ENCODE assay signal across 24 cellular contexts in genomic region chr3:108394016-108394415, GRCh38.
A peak's percentile ranks its signal among the peaks of the same experiment; 100 is the strongest.
DNase-seq lines count a peak whose midpoint lies in the region; FAIRE-seq and TF ChIP-seq lines count a peak whose summit lies in the region.
"Had no signal": no experiment of that assay in that cellular context is flagged by ENCODE, and none has a peak within 500 bp of the region (broad histone marks: within the 10 kb centered on the region; RNA-seq: fewer than 3 reads in every experiment).

No MANE protein-coding gene starts in this region.

- no peaks in the 10 kb centered on the region for H3K36me3 Mint-ChIP-seq in activated naive CD4-positive, alpha-beta T cell treated with anti-CD3 and anti-CD28 coated beads for 36 hours (ENCODE audit: low read depth)
- H3K36me3 Mint-ChIP-seq: CD14-positive monocyte had no signal

- H4K20me1 ChIP-seq in GM23248 (ENCODE audit: insufficient read depth) = no peaks in the 10 kb centered on the region
- H4K20me1 ChIP-seq in keratinocyte (ENCODE audit: control insufficient read depth, extremely low read depth, insufficient read depth, low read length) = no peaks in the 10 kb centered on the region
- H4K20me1 ChIP-seq: BLaER1 treated with 17β-estradiol and CSF1 and Interleukin-3, amounts not matched to agents 10 nM and 100 nM had no signal

- in situ Hi-C loops in GM23248 (cut with MboI) = no loop called here

- no peaks in the 10 kb centered on the region for H3K9me2 ChIP-seq in GM23248 (ENCODE audit: insufficient read depth)

- CTCF ChIA-PET in activated naive CD4-positive, alpha-beta T cell treated with anti-CD3 and anti-CD28 coated beads for 36 hours (lab: Charles Lee) = interaction anchor here (1.6 kb wide), 1 partner anchor 13 kb away, joined by 4 read pairs; no protein-coding TSS in a partner anchor

- H3F3A ChIP-seq in GM23248 (ENCODE audit: insufficient read depth) = peaks cover 11% of the 10 kb centered on the region; the same call in 1 of the 2 replicates

- DNase-seq in GM23248 (peak; percentile 6), epithelial cell of esophagus (ENCODE audit: low read depth) (peak; percentile 10), keratinocyte (ENCODE audit: low read depth, low spot score) (no peak), H4 (ENCODE audit: low spot score) (no peak)
- DNase-seq in activated naive CD4-positive, alpha-beta T cell treated with anti-CD3 and anti-CD28 coated beads for 36 hours = no peak
- no peak for DNase-seq in stimulated activated CD4-positive, alpha-beta T cell treated with anti-CD3 and anti-CD28 coated beads, Interleukin-4, amount 100 ng/mL, for 24 hours
- DNase-seq: ACHN; BE2C; CD4-positive, alpha-beta T cell; DMS79; EL; GDM1; HFFc6 had no signal

- H3K9ac ChIP-seq in GM23248 = no peak overlapping the region
- H3K9ac ChIP-seq in keratinocyte (ENCODE audit: control insufficient read depth, extremely low read depth, insufficient read depth, low read length) = no peak overlapping the region
- H3K9ac ChIP-seq: BLaER1 treated with 17β-estradiol and CSF1 and Interleukin-3, amounts not matched to agents 10 nM and 100 nM had no signal

- H3K4me1 Mint-ChIP-seq in activated naive CD4-positive, alpha-beta T cell treated with anti-CD3 and anti-CD28 coated beads for 36 hours (ENCODE audit: low read depth) = peaks cover 2% of the 10 kb centered on the region

- no peak overlapping the region for H2AFZ ChIP-seq in GM23248
- H2AFZ ChIP-seq in keratinocyte (ENCODE audit: control insufficient read depth, low read length) = peak overlapping the region; percentile 1
- H2AFZ ChIP-seq: GM23338 had no signal

- H3K27me3 ChIP-seq in GM23248 (replicated peaks; ENCODE audit: insufficient read depth) (no peaks in the 10 kb centered on the region), keratinocyte (ENCODE audit: control insufficient read depth, extremely low read depth, insufficient read depth, low read length) (no peaks in the 10 kb centered on the region)
- H3K27me3 ChIP-seq: BE2C; BLaER1 treated with 17β-estradiol and CSF1 and Interleukin-3, amounts not matched to agents 10 nM and 100 nM had no signal

- dilution Hi-C loops in keratinocyte (cut with MboI; ENCODE audit: extremely low pct_ligation_motif_present, low sequenced_read_pairs) = no loop called here

- H3K4me1 ChIP-seq in GM23248 (ENCODE audit: insufficient read depth) (peaks cover 12% of the 10 kb centered on the region; the same call in 1 of the 2 replicates), keratinocyte (ENCODE audit: control insufficient read depth, extremely low read depth, insufficient read depth, low read length) (no peaks in the 10 kb centered on the region)
- H3K4me1 ChIP-seq: BE2C had no signal

- no peak overlapping the region for H3K27ac Mint-ChIP-seq in activated naive CD4-positive, alpha-beta T cell treated with anti-CD3 and anti-CD28 coated beads for 36 hours
- H3K27ac Mint-ChIP-seq: CD14-positive monocyte; CD4-positive, alpha-beta T cell; GM23338; HFFc6 had no signal

- intact Hi-C loops in activated naive CD4-positive, alpha-beta T cell treated with anti-CD3 and anti-CD28 coated beads for 36 hours (cut with micrococcal nuclease) = no loop called here

- WGBS in GM23248 (ENCODE audit: low coverage in 1 of 2, low lambda C conversion rate in 2 of 2, missing lambda C conversion rate in 2 of 2), 2 experiments = 70 to 76% methylated on average over 2 of the region's 2 CpGs

- H3K4me3 ChIP-seq in GM23248 = no peak overlapping the region
- no peak overlapping the region for H3K4me3 ChIP-seq in epithelial cell of esophagus (ENCODE audit: low read length)
- H3K4me3 ChIP-seq in keratinocyte (ENCODE audit: control insufficient read depth in 2 of 3, extremely low read depth in 1 of 3, insufficient read depth in 2 of 3, low read depth in 1 of 3, low read length in 3 of 3) = no peak overlapping the region
- H3K4me3 ChIP-seq: A549; BLaER1 treated with 17β-estradiol and CSF1 and Interleukin-3, amounts not matched to agents 10 nM and 100 nM; GM12878; GM23338; HAP-1 had no signal

- H3K9me3 ChIP-seq in GM23248 (ENCODE audit: low read depth) = no peaks in the 10 kb centered on the region
- no peaks in the 10 kb centered on the region for H3K9me3 ChIP-seq in keratinocyte (ENCODE audit: control insufficient read depth, low read depth, low read length)
- H3K9me3 ChIP-seq: A549, BE2C, HAP-1 had no signal

- H3K36me3 ChIP-seq in GM23248 (ENCODE audit: low read depth) (no peaks in the 10 kb centered on the region), keratinocyte (ENCODE audit: control insufficient read depth in 2 of 2, extremely low read depth in 1 of 2, insufficient read depth in 2 of 2, low read length in 2 of 2) (no peaks in the 10 kb centered on the region)
- H3K36me3 ChIP-seq: BE2C; BLaER1 treated with 17β-estradiol and CSF1 and Interleukin-3, amounts not matched to agents 10 nM and 100 nM; HAP-1 had no signal

- H3K4me2 ChIP-seq in GM23248 (ENCODE audit: unreplicated experiment) (no peak overlapping the region), keratinocyte (ENCODE audit: control insufficient read depth, extremely low read depth, insufficient read depth, low read depth, low read length) (no peak overlapping the region)
- H3K4me2 ChIP-seq: A549, GM23338 had no signal

- no peak overlapping the region for H3K4me3 Mint-ChIP-seq in activated naive CD4-positive, alpha-beta T cell treated with anti-CD3 and anti-CD28 coated beads for 36 hours
- H3K4me3 Mint-ChIP-seq: CD14-positive monocyte; CD4-positive, alpha-beta T cell; GM23338; HFFc6 had no signal

- H3K9me3 Mint-ChIP-seq in activated naive CD4-positive, alpha-beta T cell treated with anti-CD3 and anti-CD28 coated beads for 36 hours = no peaks in the 10 kb centered on the region
- H3K9me3 Mint-ChIP-seq: CD4-positive, alpha-beta T cell; CD8-positive, alpha-beta memory T cell; GM23338; HFFc6 had no signal

- H3K27me3 Mint-ChIP-seq in activated naive CD4-positive, alpha-beta T cell treated with anti-CD3 and anti-CD28 coated beads for 36 hours (ENCODE audit: low read depth) = peaks cover 14% of the 10 kb centered on the region
- H3K27me3 Mint-ChIP-seq: CD4-positive, alpha-beta T cell had no signal

- FAIRE-seq in keratinocyte (lab: Jason Lieb, UNC) = no peak
- FAIRE-seq: A549, D721Med, GM12878, GM19239, H54 had no signal

- H3K9me1 ChIP-seq in keratinocyte (ENCODE audit: control insufficient read depth, extremely low read depth, insufficient read depth, low read length) = no peaks in the 10 kb centered on the region

- no peaks in the 10 kb centered on the region for H3K79me2 ChIP-seq in GM23248 (ENCODE audit: insufficient read depth)
- no peaks in the 10 kb centered on the region for H3K79me2 ChIP-seq in keratinocyte (ENCODE audit: control insufficient read depth, insufficient read depth, low read length)

- no peak overlapping the region for H3K27ac ChIP-seq in GM23248
- H3K27ac ChIP-seq in keratinocyte (ENCODE audit: control insufficient read depth, insufficient read depth, low read length) = no peak overlapping the region
- H3K27ac ChIP-seq: 22Rv1; A549; BLaER1 treated with 17β-estradiol and CSF1 and Interleukin-3, amounts not matched to agents 10 nM and 100 nM had no signal

- TF ChIP-seq CTCF in epithelial cell of esophagus (IDR thresholded peaks at IDR 0.05; ENCODE audit: insufficient read depth, low read depth, low read length, missing control alignments) = no peak
- no peak for TF ChIP-seq CTCF in keratinocyte (optimal IDR thresholded peaks at IDR 0.05 in 1 of 3, IDR thresholded peaks at IDR 0.05 in 1 of 3, conservative IDR thresholded peaks at IDR 0.05 in 1 of 3; ENCODE audit: extremely low read depth in 1 of 3, insufficient read depth in 2 of 3, low read length in 3 of 3)

Comparison
In these comparisons a context has a peak if more than half of its experiments do, and no peak if none do; other contexts are left out.
1. DNase-seq: peak in GM23248 (single experiment) and epithelial cell of esophagus (single experiment); none in keratinocyte (single experiment), activated naive CD4-positive, alpha-beta T cell treated with anti-CD3 and anti-CD28 coated beads for 36 hours (single experiment), stimulated activated CD4-positive, alpha-beta T cell treated with anti-CD3 and anti-CD28 coated beads, Interleukin-4, amount 100 ng/mL, for 24 hours (single experiment) and H4 (single experiment).